Comparison of ENCODE assay signal across 11 cellular contexts in the genomic region with DNA sequence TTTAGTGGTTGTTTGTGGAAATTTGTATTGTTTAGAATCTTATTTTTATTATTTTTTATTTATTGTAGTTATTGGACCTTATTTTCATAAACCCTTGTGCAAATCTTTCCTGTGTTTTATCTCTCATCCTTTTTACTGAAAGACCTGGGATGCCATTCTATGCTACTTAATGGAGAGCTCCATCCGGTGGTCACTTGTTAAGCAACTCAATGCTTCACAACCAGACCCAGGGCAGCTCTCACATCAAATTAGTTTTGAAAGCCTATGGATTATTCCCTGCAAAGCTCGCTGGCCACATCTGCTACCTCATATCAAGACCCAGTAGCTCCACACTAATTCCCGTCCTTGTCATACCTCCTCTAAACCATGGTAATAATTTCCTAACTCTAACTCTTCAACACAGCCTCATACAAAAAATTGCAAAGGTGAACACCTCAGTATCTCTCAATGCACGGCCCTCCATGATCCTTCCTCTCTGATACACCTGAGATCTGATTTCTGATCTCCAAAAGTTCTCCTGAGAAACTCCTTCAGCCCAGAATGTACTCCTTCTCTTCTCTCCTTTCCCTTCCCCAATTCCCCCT.
DNase-seq lines count a peak whose midpoint lies in the region; ATAC-seq and TF ChIP-seq lines count a peak whose summit lies in the region.
"Had no signal": no experiment of that assay in that cellular context is flagged by ENCODE, and none has a peak within 500 bp of the region (broad histone marks: within the 10 kb centered on the region; RNA-seq: fewer than 3 reads in every experiment).

No MANE protein-coding gene starts in this region.

- no peak for ATAC-seq in left ventricle myocardium superior
- no peak for ATAC-seq in GM21717 (IDR thresholded peaks at IDR 0.05; ENCODE audit: unreplicated experiment)
- ATAC-seq in left colon = no peak

- in situ Hi-C loops in GM13976 (cut with MboI; ENCODE audit: low sequenced_read_pairs, unreplicated experiment) = no loop called here

- intact Hi-C loops in left ventricle myocardium superior (cut with micrococcal nuclease) (no loop called here), left colon (cut with DNase I, micrococcal nuclease) (no loop called here)

- no peak overlapping the region for H3K27ac ChIP-seq in cardiac muscle cell
- H3K27ac ChIP-seq in fibroblast of lung (ENCODE audit: insufficient read depth, low read length) = no peak overlapping the region
- H3K27ac ChIP-seq: right lobe of liver had no signal

- no peaks in the 10 kb centered on the region for H3K9me3 ChIP-seq in cardiac muscle cell (ENCODE audit: low read depth)
- H3K9me3 ChIP-seq in fibroblast of lung (ENCODE audit: control insufficient read depth, insufficient read depth, low read depth, low read length) = no peaks in the 10 kb centered on the region
- H3K9me3 ChIP-seq: right lobe of liver had no signal

- TF ChIP-seq CTCF in cardiac muscle cell (IDR thresholded peaks at IDR 0.05; ENCODE audit: low read depth, low read length) (peak; percentile 55), fibroblast of lung (conservative IDR thresholded peaks at IDR 0.05 in 1 of 2, IDR thresholded peaks at IDR 0.05 in 1 of 2; ENCODE audit: low read depth in 1 of 2, low read length in 2 of 2) (peak; percentile 35 to 36), GM13976 (IDR thresholded peaks at IDR 0.05; ENCODE audit: borderline replicate concordance, control extremely low read depth, extremely low read depth, insufficient read depth, missing control alignments) (no peak)

- H3K27me3 ChIP-seq in cardiac muscle cell = no peaks in the 10 kb centered on the region
- no peaks in the 10 kb centered on the region for H3K27me3 ChIP-seq in fibroblast of lung (ENCODE audit: control insufficient read depth, insufficient read depth, low read length)
- H3K27me3 ChIP-seq: right lobe of liver had no signal

- DNase-seq in cardiac muscle cell (ENCODE audit: low read depth in 1 of 2, low spot score in 1 of 2) (peak; percentile 62 to 80), left ventricle myocardium superior (no peak), NCI-H82 treated with DMSO at 0.1 percent for 48 hours (lab: John Stamatoyannopoulos, UW; ENCODE audit: unreplicated experiment) (peak; percentile 44), fibroblast of lung (ENCODE audit: low read depth in 2 of 2) (peak; percentile 1 to 47), GM13976 (ENCODE audit: low spot score) (no peak), left colon (no peak)
- DNase-seq in activated naive CD4-positive, alpha-beta T cell treated with Interleukin-2 at 50 U/mL for 16 hours = no peak
- DNase-seq: foreskin melanocyte, right lobe of liver, trophoblast cell had no signal

- H3K4me1 ChIP-seq in cardiac muscle cell (ENCODE audit: low read depth) (no peaks in the 10 kb centered on the region), fibroblast of lung (ENCODE audit: control insufficient read depth, extremely low read depth, insufficient read depth, low read length) (no peaks in the 10 kb centered on the region)
- H3K4me1 ChIP-seq: right lobe of liver had no signal

- no peaks in the 10 kb centered on the region for H3K36me3 ChIP-seq in cardiac muscle cell
- no peaks in the 10 kb centered on the region for H3K36me3 ChIP-seq in fibroblast of lung (ENCODE audit: control insufficient read depth, insufficient read depth, low read length)
- H3K36me3 ChIP-seq: right lobe of liver had no signal

- H3K4me3 ChIP-seq in cardiac muscle cell (no peak overlapping the region), fibroblast of lung (replicated peaks in 1 of 4; ENCODE audit: control extremely low read depth in 1 of 4, insufficient read depth in 1 of 4, low read depth in 3 of 4, low read length in 4 of 4) (no peak overlapping the region)
- H3K4me3 ChIP-seq: right lobe of liver had no signal

- H3K9ac ChIP-seq in fibroblast of lung (ENCODE audit: insufficient read depth, low read length) = no peak overlapping the region

- H3K4me2 ChIP-seq in fibroblast of lung (ENCODE audit: extremely low read depth, insufficient read depth, low read length) = no peak overlapping the region

- H3K79me2 ChIP-seq in fibroblast of lung (ENCODE audit: control insufficient read depth, insufficient read depth, low read length) = no peaks in the 10 kb centered on the region

- no peaks in the 10 kb centered on the region for H4K20me1 ChIP-seq in fibroblast of lung (ENCODE audit: control insufficient read depth, extremely low read depth, insufficient read depth, low read length)

- H2AFZ ChIP-seq in fibroblast of lung (ENCODE audit: low read length) = no peak overlapping the region

Comparison
In these comparisons a context has a peak if more than half of its experiments do, and no peak if none do; other contexts are left out.
1. DNase-seq: peak in cardiac muscle cell (2 of 2), NCI-H82 treated with DMSO at 0.1 percent for 48 hours (single experiment) and fibroblast of lung (2 of 2); none in left ventricle myocardium superior (single experiment), activated naive CD4-positive, alpha-beta T cell treated with Interleukin-2 at 50 U/mL for 16 hours (single experiment), GM13976 (single experiment) and left colon (0 of 2).